In genomic region chr12:131353376-131353775, GRCh38 we compare ENCODE assay signal across 5 cellular contexts.
"Had no signal": no experiment of that assay in that cellular context is flagged by ENCODE, and none has a peak within 500 bp of the region (broad histone marks: within the 10 kb centered on the region; RNA-seq: fewer than 3 reads in every experiment).

No MANE protein-coding gene starts in this region.

- H3K36me3 ChIP-seq: HAP-1 had no signal

- H3K9me3 ChIP-seq: HAP-1 had no signal

- H3K4me3 Mint-ChIP-seq: GM23338, HFFc6, IgD-negative memory B cell had no signal

- H3K27ac Mint-ChIP-seq: GM23338, HFFc6, IgD-negative memory B cell had no signal

- H3K27ac ChIP-seq: HL-60 had no signal

- H3K9me3 Mint-ChIP-seq: GM23338 had no signal

- H2AFZ ChIP-seq: GM23338 had no signal

- H3K4me3 ChIP-seq: GM23338, HAP-1 had no signal

- DNase-seq: HFFc6 had no signal

- H3K4me1 ChIP-seq: HAP-1 had no signal

- H3K4me2 ChIP-seq: GM23338 had no signal
